In genomic region chr2:84886791-84887190, GRCh38 we compare ENCODE assay signal across 20 cellular contexts. TPM values are rescaled to one million over a fixed set of nuclear protein-coding genes. Genes with fewer than 3 reads are reported as not detected.
DNase-seq lines count a peak whose midpoint lies in the region; ATAC-seq and TF ChIP-seq lines count a peak whose summit lies in the region.
"Had no signal": no experiment of that assay in that cellular context is flagged by ENCODE, and none has a peak within 500 bp of the region (broad histone marks: within the 10 kb centered on the region; RNA-seq: fewer than 3 reads in every experiment).

No MANE protein-coding gene starts in this region.

- no peak for ATAC-seq in activated B cell treated with CpG ODN at 0.5 μM for 24 hours (ENCODE audit: low read depth)
- no peak for ATAC-seq in central memory CD8-positive, alpha-beta T cell (replicated peaks; ENCODE audit: extremely low read depth, poor library complexity, severe bottlenecking)
- ATAC-seq in WTC11 = no peak
- ATAC-seq in HG03354 (IDR thresholded peaks at IDR 0.05; ENCODE audit: poor library complexity, severe bottlenecking, unreplicated experiment) = no peak

- CTCF ChIA-PET in activated B cell treated with CpG ODN at 0.5 μM for 24 hours (lab: Charles Lee) = interaction anchor here (3.4 kb wide), 1 partner anchor 39 kb away, joined by 28 read pairs; no protein-coding TSS in a partner anchor
- CTCF ChIA-PET in WTC11 (lab: Charles Lee) = interaction anchor here (0.6 to 1.0 kb wide), 2 partner anchors 39 to 42 kb away, joined by 3 to 9 read pairs; no protein-coding TSS in a partner anchor

- H3K36me3 Mint-ChIP-seq in T-helper 2 cell treated with Interferon-gamma antibody and Interleukin-4, amounts not matched to agents 5 μg/mL and 100 μg/mL, for 36 hours (ENCODE audit: low read depth) = no peaks in the 10 kb centered on the region
- H3K36me3 Mint-ChIP-seq in activated B cell treated with CpG ODN at 0.5 μM for 24 hours (ENCODE audit: low read depth) (peaks cover 2% of the 10 kb centered on the region), WTC11 (no peaks in the 10 kb centered on the region)
- peaks cover 7% of the 10 kb centered on the region for H3K36me3 Mint-ChIP-seq in central memory CD8-positive, alpha-beta T cell (ENCODE audit: insufficient read depth)

- peak overlapping the region; percentile 8 for H3K4me3 Mint-ChIP-seq in T-helper 2 cell treated with Interferon-gamma antibody and Interleukin-4, amounts not matched to agents 5 μg/mL and 100 μg/mL, for 36 hours
- no peak overlapping the region for H3K4me3 Mint-ChIP-seq in activated B cell treated with CpG ODN at 0.5 μM for 24 hours
- H3K4me3 Mint-ChIP-seq in central memory CD8-positive, alpha-beta T cell = peak overlapping the region; percentile 16
- H3K4me3 Mint-ChIP-seq in WTC11 = no peak overlapping the region
- H3K4me3 Mint-ChIP-seq: HFFc6 had no signal

- POLR2A ChIA-PET in activated B cell treated with CpG ODN at 0.5 μM for 24 hours (lab: Charles Lee) (interaction anchor here (2.5 to 6.6 kb wide), 3 partner anchors 19 to 33 kb away, joined by 8 to 82 read pairs (median 20); partner anchors contain the start of gene TMSB10), WTC11 (lab: Charles Lee) (interaction anchor here (0.6 kb wide), 1 partner anchor 17 kb away, joined by 7 read pairs; no protein-coding TSS in a partner anchor)

- peak overlapping the region; percentile 75 for H3K27ac Mint-ChIP-seq in T-helper 2 cell treated with Interferon-gamma antibody and Interleukin-4, amounts not matched to agents 5 μg/mL and 100 μg/mL, for 36 hours
- peak overlapping the region; percentile 96 for H3K27ac Mint-ChIP-seq in activated B cell treated with CpG ODN at 0.5 μM for 24 hours
- peak overlapping the region; percentile 74 for H3K27ac Mint-ChIP-seq in central memory CD8-positive, alpha-beta T cell (ENCODE audit: low read depth)
- no peak overlapping the region for H3K27ac Mint-ChIP-seq in WTC11

- H3K9me3 ChIP-seq in sigmoid colon = no peaks in the 10 kb centered on the region

- H3K9me3 Mint-ChIP-seq in T-helper 2 cell treated with Interferon-gamma antibody and Interleukin-4, amounts not matched to agents 5 μg/mL and 100 μg/mL, for 36 hours = no peaks in the 10 kb centered on the region
- no peaks in the 10 kb centered on the region for H3K9me3 Mint-ChIP-seq in activated B cell treated with CpG ODN at 0.5 μM for 24 hours
- H3K9me3 Mint-ChIP-seq in central memory CD8-positive, alpha-beta T cell = no peaks in the 10 kb centered on the region
- no peaks in the 10 kb centered on the region for H3K9me3 Mint-ChIP-seq in WTC11
- H3K9me3 Mint-ChIP-seq: HFFc6 had no signal

- H3K27ac ChIP-seq in sigmoid colon = no peak overlapping the region
- H3K27ac ChIP-seq: parathyroid adenoma, RWPE1 had no signal

- H3K4me3 ChIP-seq in sigmoid colon = no peak overlapping the region

- no peaks in the 10 kb centered on the region for H3K36me3 ChIP-seq in sigmoid colon

- TF ChIP-seq EP300 in sigmoid colon (IDR thresholded peaks at IDR 0.05) = no peak

- H3K4me1 ChIP-seq in sigmoid colon = peaks cover 0 to 16% (median 6%) of the 10 kb centered on the region in 4 donors
- H3K4me1 ChIP-seq: parathyroid adenoma had no signal

- intact Hi-C loops in activated B cell treated with CpG ODN at 0.5 μM for 24 hours (cut with micrococcal nuclease) (loop anchor here (5.0 kb wide), 1 partner anchor 1556 kb away; the partner anchor contains the start of gene KDM3A), sigmoid colon (cut with DNase I) (no loop called here), posterior cingulate gyrus (cut with DNase I) (no loop called here)

- DNase-seq in T-helper 2 cell treated with Interferon-gamma antibody and Interleukin-4, amounts not matched to agents 5 μg/mL and 100 μg/mL, for 36 hours (ENCODE audit: low spot score) = no peak
- DNase-seq in T-helper 2 cell = no peak
- DNase-seq in activated B cell treated with CpG ODN at 0.5 μM for 24 hours = no peak
- DNase-seq in central memory CD8-positive, alpha-beta T cell (ENCODE audit: low spot score in 2 of 2) = no peak
- DNase-seq in sigmoid colon = peak; percentile 36
- DNase-seq in posterior cingulate gyrus = no peak
- DNase-seq in WTC11 (ENCODE audit: low spot score) = no peak
- DNase-seq: 8988T; amygdala; caudate nucleus; DMS153; effector CD8-positive, alpha-beta T cell; HFFc6; Karpas-422; NCI-H1048; NCI-H2081; substantia nigra had no signal

- WGBS in sigmoid colon, 2 donors = 94 to 95% methylated on average over 6 of the region's 6 CpGs

- no peak for TF ChIP-seq POLR2A in sigmoid colon (IDR thresholded peaks at IDR 0.05)

- peaks cover 0 to 24% (median 0%) of the 10 kb centered on the region in 3 donors for H3K27me3 ChIP-seq in sigmoid colon

- no peak for TF ChIP-seq CTCF in activated B cell treated with CpG ODN at 0.5 μM for 24 hours (IDR thresholded peaks at IDR 0.05)
- TF ChIP-seq CTCF in sigmoid colon (IDR thresholded peaks at IDR 0.05) = no peak
- no peak for TF ChIP-seq CTCF in WTC11 (IDR thresholded peaks at IDR 0.05)

- H3K27me3 Mint-ChIP-seq in T-helper 2 cell treated with Interferon-gamma antibody and Interleukin-4, amounts not matched to agents 5 μg/mL and 100 μg/mL, for 36 hours (ENCODE audit: low read depth) = no peaks in the 10 kb centered on the region
- H3K27me3 Mint-ChIP-seq in activated B cell treated with CpG ODN at 0.5 μM for 24 hours (no peaks in the 10 kb centered on the region), WTC11 (ENCODE audit: low read depth) (peaks cover 40% of the 10 kb centered on the region)
- H3K27me3 Mint-ChIP-seq in central memory CD8-positive, alpha-beta T cell = no peaks in the 10 kb centered on the region

- peaks cover 57% of the 10 kb centered on the region for H3K4me1 Mint-ChIP-seq in T-helper 2 cell treated with Interferon-gamma antibody and Interleukin-4, amounts not matched to agents 5 μg/mL and 100 μg/mL, for 36 hours (ENCODE audit: low read depth)
- peaks cover 39% of the 10 kb centered on the region for H3K4me1 Mint-ChIP-seq in activated B cell treated with CpG ODN at 0.5 μM for 24 hours
- peaks cover 34% of the 10 kb centered on the region for H3K4me1 Mint-ChIP-seq in central memory CD8-positive, alpha-beta T cell
- peaks cover 3% of the 10 kb centered on the region; the same call in 1 of the 2 replicates for H3K4me1 Mint-ChIP-seq in WTC11

TF ChIP-seq in WTC11, 78 proteins besides CTCF, POLR2A, EP300 and RAD21:
- TF ChIP-seq MYBL2 (CRISPR knock-in tag; IDR thresholded peaks at IDR 0.05) (no peak), GRHL2 (CRISPR knock-in tag; IDR thresholded peaks at IDR 0.05; ENCODE audit: insufficient replicate concordance, severe bottlenecking) (no peak), NFYB (CRISPR knock-in tag; conservative IDR thresholded peaks at IDR 0.05; ENCODE audit: low read depth) (no peak), HMGA2 (CRISPR knock-in tag; IDR thresholded peaks at IDR 0.05) (no peak), E2F4 (CRISPR knock-in tag; IDR thresholded peaks at IDR 0.05; ENCODE audit: borderline replicate concordance, low read depth) (no peak), EMX1 (CRISPR knock-in tag; IDR thresholded peaks at IDR 0.05) (no peak), ATF1 (CRISPR knock-in tag; IDR thresholded peaks at IDR 0.05) (no peak), TCF7 (CRISPR knock-in tag; IDR thresholded peaks at IDR 0.05; ENCODE audit: low read depth) (no peak), ZNF671 (CRISPR knock-in tag; IDR thresholded peaks at IDR 0.05) (no peak), ARID4B (CRISPR knock-in tag; IDR thresholded peaks at IDR 0.05; ENCODE audit: borderline replicate concordance) (no peak)

RNA-seq across cellular contexts. Expression of gene TRABD2A, which starts 5.9 kb away (rescaled TPM):
- total RNA-seq in activated B cell treated with CpG ODN at 0.5 μM for 24 hours (3.4 and 4.5 TPM in 2 replicates), sigmoid colon (1 to 10 TPM in 1 of 4 donors, under 1 TPM in 3; 0.16 to 3.6 (median 0.65) TPM), WTC11 (2021) (7.1 to 12.1 TPM (median 7.5 TPM) in 3 replicates)
- polyA plus RNA-seq in sigmoid colon = 10 to 100 TPM; 16.8 to 46.4 (median 25.4) TPM

RNA-seq across cellular contexts. Expression of gene TMSB10, which starts 18.7 kb away (rescaled TPM):
- total RNA-seq in activated B cell treated with CpG ODN at 0.5 μM for 24 hours (925 and 1,069 TPM in 2 replicates), sigmoid colon (1,000 to 10,000 TPM; 1,887 to 2,459 (median 2,033) TPM), WTC11 (2021) (869 to 943 TPM (median 911 TPM) in 3 replicates)
- polyA plus RNA-seq in sigmoid colon = 1,000 to 10,000 TPM; 3,723 to 4,314 (median 4,173) TPM

Comparison
In these comparisons a context has a peak if more than half of its experiments do, and no peak if none do; other contexts are left out.
1. H3K4me3 Mint-ChIP-seq: peak in T-helper 2 cell treated with Interferon-gamma antibody and Interleukin-4, amounts not matched to agents 5 μg/mL and 100 μg/mL, for 36 hours (single experiment) and central memory CD8-positive, alpha-beta T cell (single experiment); none in activated B cell treated with CpG ODN at 0.5 μM for 24 hours (single experiment) and WTC11 (single experiment).